20 cellular contexts compared by ENCODE assay signal in the genomic region with DNA sequence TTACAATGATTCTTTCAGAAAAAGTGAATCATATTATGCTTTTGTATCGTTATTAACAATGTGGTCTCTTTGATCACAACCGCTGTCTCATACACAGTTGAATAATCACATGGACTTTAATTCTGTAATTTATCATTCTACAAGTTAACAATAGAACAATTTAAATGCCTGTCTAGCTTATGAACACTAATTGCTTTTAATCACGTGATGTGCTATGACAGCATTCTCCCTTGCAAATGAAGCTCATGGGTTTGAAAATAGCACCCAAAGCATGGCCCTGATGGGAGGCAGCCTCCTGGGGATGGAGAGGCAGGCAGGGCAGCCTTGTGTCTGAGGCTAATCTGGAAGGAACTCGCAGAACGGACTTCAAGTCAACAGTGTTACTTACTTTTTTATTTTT.
"Had no signal": no experiment of that assay in that cellular context is flagged by ENCODE, and none has a peak within 500 bp of the region (broad histone marks: within the 10 kb centered on the region; RNA-seq: fewer than 3 reads in every experiment).

No MANE protein-coding gene starts in this region.

- H3K27me3 ChIP-seq: breast epithelium, colonic mucosa, hepatocyte, pancreas, transverse colon, vagina had no signal

- H3K27ac ChIP-seq: breast epithelium, colonic mucosa, hepatocyte, pancreas, stomach, transverse colon, vagina had no signal

- H3K27ac Mint-ChIP-seq: activated naive CD4-positive, alpha-beta T cell treated with anti-CD3 and anti-CD28 coated beads, Interleukin-2, amount 50 U/mL, for 72 hours; activated T-cell treated with anti-CD3 and anti-CD28 coated beads, Interleukin-2, amount 50 U/mL, for 24 hours; activated T-helper 17 cell treated with anti-CD3 and anti-CD28 coated beads, Interleukin-2, amount 50 U/mL, for 72 hours; natural killer cell; stimulated activated memory B cell treated with anti-CD40 and anti-IgM and Interleukin-4, amounts not matched to agents 10 μg/mL and 1 μg/mL and 100 μg/mL, for 72 hours had no signal

- ATAC-seq: activated naive CD4-positive, alpha-beta T cell treated with anti-CD3 and anti-CD28 coated beads, Interleukin-2, amount 50 U/mL, for 72 hours; activated T-helper 17 cell treated with anti-CD3 and anti-CD28 coated beads, Interleukin-2, amount 50 U/mL, for 72 hours; left ventricle myocardium superior; natural killer cell; pancreas; sciatic nerve; stimulated activated memory B cell treated with anti-CD40 and anti-IgM and Interleukin-4, amounts not matched to agents 10 μg/mL and 1 μg/mL and 100 μg/mL, for 72 hours had no signal

- H3K9me3 ChIP-seq: breast epithelium, colonic mucosa, pancreas, stomach, transverse colon, vagina had no signal

- DNase-seq: activated CD4-positive, alpha-beta T cell treated with anti-CD3 and anti-CD28 coated beads for 1 hour; activated T-cell treated with anti-CD3 and anti-CD28 coated beads, Interleukin-2, amount 50 U/mL, for 24 hours; aorta; colonic mucosa; left ventricle myocardium superior; mammary epithelial cell; natural killer cell; pancreas; small intestine; stimulated activated CD4-positive, alpha-beta T cell treated with anti-CD3 and anti-CD28 coated beads, Interleukin-2, amount 100 ng/mL, for 24 hours; stomach; T-helper 9 cell; transverse colon had no signal

- H3K36me3 Mint-ChIP-seq: activated naive CD4-positive, alpha-beta T cell treated with anti-CD3 and anti-CD28 coated beads, Interleukin-2, amount 50 U/mL, for 72 hours; natural killer cell; stimulated activated memory B cell treated with anti-CD40 and anti-IgM and Interleukin-4, amounts not matched to agents 10 μg/mL and 1 μg/mL and 100 μg/mL, for 72 hours had no signal

- H3K36me3 ChIP-seq: breast epithelium, colonic mucosa, pancreas, stomach, transverse colon, vagina had no signal

- H3K27me3 Mint-ChIP-seq: stimulated activated memory B cell treated with anti-CD40 and anti-IgM and Interleukin-4, amounts not matched to agents 10 μg/mL and 1 μg/mL and 100 μg/mL, for 72 hours had no signal

- H3K4me3 ChIP-seq: breast epithelium, colonic mucosa, hepatocyte, pancreas, stomach, transverse colon, vagina had no signal

- H3K4me1 Mint-ChIP-seq: activated T-helper 17 cell treated with anti-CD3 and anti-CD28 coated beads, Interleukin-2, amount 50 U/mL, for 72 hours; natural killer cell; stimulated activated memory B cell treated with anti-CD40 and anti-IgM and Interleukin-4, amounts not matched to agents 10 μg/mL and 1 μg/mL and 100 μg/mL, for 72 hours had no signal

- H3K4me1 ChIP-seq: breast epithelium, colonic mucosa, pancreas, stomach, transverse colon, vagina had no signal

- H3K4me3 Mint-ChIP-seq: activated T-cell treated with anti-CD3 and anti-CD28 coated beads, Interleukin-2, amount 50 U/mL, for 24 hours; activated T-helper 17 cell treated with anti-CD3 and anti-CD28 coated beads, Interleukin-2, amount 50 U/mL, for 72 hours; natural killer cell; stimulated activated memory B cell treated with anti-CD40 and anti-IgM and Interleukin-4, amounts not matched to agents 10 μg/mL and 1 μg/mL and 100 μg/mL, for 72 hours had no signal

- H3K4me2 ChIP-seq: hepatocyte had no signal

- H3K9me3 Mint-ChIP-seq: activated naive CD4-positive, alpha-beta T cell treated with anti-CD3 and anti-CD28 coated beads, Interleukin-2, amount 50 U/mL, for 72 hours; activated T-cell treated with anti-CD3 and anti-CD28 coated beads, Interleukin-2, amount 50 U/mL, for 24 hours; activated T-helper 17 cell treated with anti-CD3 and anti-CD28 coated beads, Interleukin-2, amount 50 U/mL, for 72 hours; natural killer cell; stimulated activated memory B cell treated with anti-CD40 and anti-IgM and Interleukin-4, amounts not matched to agents 10 μg/mL and 1 μg/mL and 100 μg/mL, for 72 hours had no signal
